27 cellular contexts compared by ENCODE assay signal in the genomic region with DNA sequence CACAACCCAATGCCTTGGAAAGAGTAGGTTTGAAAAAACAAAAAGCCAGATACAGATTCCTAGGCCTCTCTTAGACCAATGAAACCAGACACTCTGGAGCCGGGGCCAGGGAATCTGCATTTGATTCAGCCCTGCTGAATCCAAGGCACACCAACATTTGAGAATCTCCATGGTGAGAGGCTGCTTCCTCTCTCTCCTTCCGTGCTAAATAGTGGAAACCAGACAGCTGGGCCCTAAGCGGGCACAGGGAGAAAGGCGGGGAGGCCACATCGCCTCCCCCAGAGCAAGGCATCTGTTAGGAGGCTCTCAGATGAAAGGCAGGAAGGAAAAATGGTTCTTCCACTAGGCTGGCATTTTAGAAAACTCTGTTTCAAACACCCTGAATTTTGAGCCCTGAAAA.
"Had no signal": no experiment of that assay in that cellular context is flagged by ENCODE, and none has a peak within 500 bp of the region (broad histone marks: within the 10 kb centered on the region; RNA-seq: fewer than 3 reads in every experiment).

No MANE protein-coding gene starts in this region.

- H3K9me3 ChIP-seq: gastroesophageal sphincter, heart left ventricle, neutrophil, right lobe of liver, transverse colon, upper lobe of right lung, uterus had no signal

- H3K27me3 Mint-ChIP-seq: stimulated activated naive CD8-positive, alpha-beta T cell treated with anti-CD3 and anti-CD28 coated beads, Interleukin-15, Interleukin-2, amounts not matched to agents 100 ng/mL and 50 ng/mL, for 24 hours had no signal

- DNase-seq: effector CD4-positive, alpha-beta T cell; foreskin keratinocyte; heart left ventricle; kidney; left cardiac atrium; left ventricle myocardium superior; naive B cell; right lobe of liver; small intestine; stimulated activated CD4-positive, alpha-beta T cell treated with anti-CD3 and anti-CD28 coated beads, Interleukin-15, amount 100 ng/mL, for 24 hours; stimulated activated CD4-positive, alpha-beta T cell treated with anti-CD3 and anti-CD28 coated beads, Interleukin-2, amount 100 ng/mL, for 48 hours; stimulated activated naive B cell treated with anti-CD40 and anti-IgM and Interleukin-4, amounts not matched to agents 10 μg/mL and 1 μg/mL and 100 μg/mL, for 72 hours; transverse colon; upper lobe of right lung; uterus had no signal

- H3K27me3 ChIP-seq: gastroesophageal sphincter, heart left ventricle, hepatocyte, neutrophil, right lobe of liver, transverse colon, upper lobe of right lung, uterus had no signal

- H3K4me3 Mint-ChIP-seq: memory B cell; naive B cell; natural killer cell treated with Interleukin-12 subunit alpha and Interleukin-12 subunit beta and Interleukin-15 and Interleukin-18, amount 100 ng/mL, for 72 hours; neural crest cell; stimulated activated naive B cell treated with anti-CD40 and anti-IgM and Interleukin-4, amounts not matched to agents 10 μg/mL and 1 μg/mL and 100 μg/mL, for 72 hours; stimulated activated naive CD8-positive, alpha-beta T cell treated with anti-CD3 and anti-CD28 coated beads, Interleukin-15, Interleukin-2, amounts not matched to agents 100 ng/mL and 50 ng/mL, for 24 hours had no signal

- H3K27ac ChIP-seq: coronary artery, epithelial cell of prostate, foreskin keratinocyte, gastroesophageal sphincter, hepatocyte, neutrophil, parathyroid adenoma, right lobe of liver, transverse colon, upper lobe of right lung, uterus had no signal

- H3K36me3 Mint-ChIP-seq: memory B cell; naive B cell; natural killer cell treated with Interleukin-12 subunit alpha and Interleukin-12 subunit beta and Interleukin-15 and Interleukin-18, amount 100 ng/mL, for 72 hours; stimulated activated naive B cell treated with anti-CD40 and anti-IgM and Interleukin-4, amounts not matched to agents 10 μg/mL and 1 μg/mL and 100 μg/mL, for 72 hours had no signal

- H3K4me1 Mint-ChIP-seq: memory B cell; naive B cell; stimulated activated naive B cell treated with anti-CD40 and anti-IgM and Interleukin-4, amounts not matched to agents 10 μg/mL and 1 μg/mL and 100 μg/mL, for 72 hours had no signal

- H3K4me3 ChIP-seq: coronary artery, gastroesophageal sphincter, heart left ventricle, hepatocyte, lung, right lobe of liver, transverse colon, upper lobe of right lung, uterus had no signal

- H3K9me3 Mint-ChIP-seq: memory B cell; natural killer cell treated with Interleukin-12 subunit alpha and Interleukin-12 subunit beta and Interleukin-15 and Interleukin-18, amount 100 ng/mL, for 72 hours; neural crest cell; stimulated activated naive B cell treated with anti-CD40 and anti-IgM and Interleukin-4, amounts not matched to agents 10 μg/mL and 1 μg/mL and 100 μg/mL, for 72 hours; stimulated activated naive CD8-positive, alpha-beta T cell treated with anti-CD3 and anti-CD28 coated beads, Interleukin-15, Interleukin-2, amounts not matched to agents 100 ng/mL and 50 ng/mL, for 24 hours had no signal

- H3K4me1 ChIP-seq: foreskin keratinocyte, parathyroid adenoma, right lobe of liver, transverse colon, upper lobe of right lung, uterus had no signal

- H3K36me3 ChIP-seq: gastroesophageal sphincter, heart left ventricle, neutrophil, right lobe of liver, transverse colon, upper lobe of right lung, uterus had no signal

- H3K27ac Mint-ChIP-seq: memory B cell; natural killer cell treated with Interleukin-12 subunit alpha and Interleukin-12 subunit beta and Interleukin-15 and Interleukin-18, amount 100 ng/mL, for 72 hours; progenitor cell of endocrine pancreas; stimulated activated naive B cell treated with anti-CD40 and anti-IgM and Interleukin-4, amounts not matched to agents 10 μg/mL and 1 μg/mL and 100 μg/mL, for 72 hours; stimulated activated naive CD8-positive, alpha-beta T cell treated with anti-CD3 and anti-CD28 coated beads, Interleukin-15, Interleukin-2, amounts not matched to agents 100 ng/mL and 50 ng/mL, for 24 hours had no signal
